25 cellular contexts compared by ENCODE assay signal in the genomic region with DNA sequence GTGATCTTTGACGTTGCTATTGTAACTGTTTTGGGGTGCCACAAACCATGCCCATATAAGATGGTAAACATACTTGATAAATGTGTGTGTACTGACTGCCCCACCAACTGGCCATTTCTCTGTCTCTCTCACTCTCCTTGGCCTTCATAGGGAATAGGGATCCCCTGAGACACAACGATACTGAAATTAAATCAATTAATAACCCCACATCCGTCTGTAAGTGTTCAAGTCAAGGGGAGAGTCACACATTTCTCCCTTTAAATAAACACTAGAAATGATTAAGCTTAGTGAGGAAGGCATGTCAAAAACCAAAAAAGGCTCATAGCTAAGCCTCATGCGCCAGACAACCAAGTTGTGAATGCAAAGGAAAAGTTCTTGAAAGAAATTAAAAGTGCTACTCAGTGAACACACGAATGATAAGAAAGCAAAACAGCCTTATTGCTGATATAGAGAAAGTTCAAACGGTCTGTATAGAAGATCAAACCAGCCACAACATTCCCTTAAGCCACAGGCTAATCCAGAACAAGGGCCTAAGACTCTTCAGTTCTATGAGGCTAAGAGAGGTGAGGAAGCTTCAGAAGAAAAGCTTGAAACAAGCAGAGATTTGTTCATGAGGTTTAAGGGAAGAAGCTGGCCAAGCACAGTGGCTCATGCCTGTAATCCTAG.
DNase-seq lines count a peak whose midpoint lies in the region; ATAC-seq, FAIRE-seq and TF ChIP-seq lines count a peak whose summit lies in the region.
"Had no signal": no experiment of that assay in that cellular context is flagged by ENCODE, and none has a peak within 500 bp of the region (broad histone marks: within the 10 kb centered on the region; RNA-seq: fewer than 3 reads in every experiment).

No MANE protein-coding gene starts in this region.

- no peaks in the 10 kb centered on the region for H3K27me3 ChIP-seq in GM12878 (replicated peaks in 1 of 2; ENCODE audit: control insufficient read depth in 2 of 2, insufficient read depth in 2 of 2, low read length in 1 of 2)
- H3K27me3 ChIP-seq in smooth muscle cell (ENCODE audit: low read depth) = peaks cover 4% of the 10 kb centered on the region
- H3K27me3 ChIP-seq: thyroid gland had no signal

- H3K36me3 ChIP-seq in GM12878 (ENCODE audit: control insufficient read depth in 2 of 2, insufficient read depth in 2 of 2, low read length in 1 of 2) = no peaks in the 10 kb centered on the region
- H3K36me3 ChIP-seq in smooth muscle cell (ENCODE audit: low read depth) = no peaks in the 10 kb centered on the region
- H3K36me3 ChIP-seq: thyroid gland had no signal

- H3K9me3 ChIP-seq in GM12878 (replicated peaks; ENCODE audit: control insufficient read depth, insufficient read depth, low read length) (no peaks in the 10 kb centered on the region), smooth muscle cell (replicated peaks; ENCODE audit: low read depth) (no peaks in the 10 kb centered on the region)
- H3K9me3 ChIP-seq: thyroid gland had no signal

- peaks cover 48% of the 10 kb centered on the region for H3K4me1 Mint-ChIP-seq in activated CD4-positive, alpha-beta memory T cell treated with anti-CD3 and anti-CD28 coated beads for 36 hours (ENCODE audit: low read depth)

- H3F3A ChIP-seq in smooth muscle cell (ENCODE audit: low read depth) = peaks cover 1% of the 10 kb centered on the region

- BruUV-seq in GM12878 (replicated peaks; lab: Mats Ljungman, UMichigan) = no TSS peak

- TF ChIP-seq RAD21 in GM12878 (IDR thresholded peaks at IDR 0.05; ENCODE audit: insufficient read depth, low read depth, low read length) = no peak

- CTCF ChIA-PET in GM12878 (lab: Yijun Ruan, JAX) = interaction anchor here (1.0 to 2.3 kb wide), 15 partner anchors 9 to 248 kb away, joined by 3 to 9 read pairs (median 6); no protein-coding TSS in a partner anchor
- CTCF ChIA-PET in activated CD4-positive, alpha-beta memory T cell treated with anti-CD3 and anti-CD28 coated beads for 36 hours (lab: Charles Lee) = interaction anchor here (0.6 kb wide), 1 partner anchor 353 kb away, joined by 3 read pairs; no protein-coding TSS in a partner anchor

- no peaks in the 10 kb centered on the region for H4K20me1 ChIP-seq in GM12878 (ENCODE audit: control insufficient read depth, insufficient read depth)
- H4K20me1 ChIP-seq in smooth muscle cell (ENCODE audit: low read depth) = no peaks in the 10 kb centered on the region

- H2AFZ ChIP-seq in GM12878 (ENCODE audit: control insufficient read depth, low read depth, low read length) (peak overlapping the region; percentile 65), smooth muscle cell (ENCODE audit: low read depth) (no peak overlapping the region)

- no peaks in the 10 kb centered on the region for H3K79me2 ChIP-seq in GM12878 (ENCODE audit: control insufficient read depth, insufficient read depth, low read length)
- H3K79me2 ChIP-seq in smooth muscle cell (ENCODE audit: low read depth) = no peaks in the 10 kb centered on the region

- H3K4me3 Mint-ChIP-seq in activated CD4-positive, alpha-beta memory T cell treated with anti-CD3 and anti-CD28 coated beads for 36 hours = no peak overlapping the region
- H3K4me3 Mint-ChIP-seq: activated CD8-positive, alpha-beta memory T cell treated with anti-CD3 and anti-CD28 coated beads, Interleukin-2, amount 10 ng/mL, durations not matched to agents 7 days and 5 days; B cell; nephron had no signal

- TF ChIP-seq CTCF in GM12878 (IDR thresholded peaks at IDR 0.05 in 2 of 3, conservative IDR thresholded peaks at IDR 0.05 in 1 of 3; ENCODE audit: control insufficient read depth in 2 of 3, extremely low read depth in 1 of 3, insufficient read depth in 1 of 3, low read depth in 3 of 3, low read length in 3 of 3) = no peak
- no peak for TF ChIP-seq CTCF in smooth muscle cell (IDR thresholded peaks at IDR 0.05; ENCODE audit: borderline replicate concordance, insufficient read depth, poor library complexity, severe bottlenecking)

- WGBS in GM12878 (ENCODE audit: insufficient coverage, insufficient replicate concordance, low lambda C conversion rate, missing lambda C conversion rate) = 66% methylated on average over 6 of the region's 6 CpGs
- 27% methylated on average over 6 of the region's 6 CpGs for WGBS in smooth muscle cell (ENCODE audit: low lambda C conversion rate)

- no peak for FAIRE-seq in GM12878 (lab: Jason Lieb, UNC)
- FAIRE-seq: D721Med, kidney had no signal

- in situ Hi-C loops in GM12878 (cut with MboI) = loop anchor here (25.0 kb wide), 1 partner anchor 1870 kb away; no protein-coding TSS in a partner anchor

- DNase-seq in NCI-H82 (lab: John Stamatoyannopoulos, UW) = peak; percentile 51
- DNase-seq in NCI-H82 treated with DMSO at 0.1 percent for 48 hours (lab: John Stamatoyannopoulos, UW; ENCODE audit: unreplicated experiment) = no peak
- DNase-seq in GM12878 (ENCODE audit: low read depth, low spot score) = no peak
- DNase-seq in smooth muscle cell (lab: John Stamatoyannopoulos, UW; ENCODE audit: unreplicated experiment) = no peak
- DNase-seq in activated CD4-positive, alpha-beta memory T cell treated with anti-CD3 and anti-CD28 coated beads for 36 hours = no peak
- DNase-seq in activated T-cell treated with anti-CD3 and anti-CD28 coated beads, Interleukin-2, amount 50 U/mL, for 48 hours = no peak
- DNase-seq in dermis blood vessel endothelial cell = no peak
- DNase-seq: activated CD4-positive, CD25-positive, alpha-beta regulatory T cell; activated CD8-positive, alpha-beta memory T cell treated with anti-CD3 and anti-CD28 coated beads, Interleukin-2, amount 10 ng/mL, durations not matched to agents 7 days and 5 days; activated gamma-delta T cell; aorta; H7; Karpas-422; kidney; NCI-H2171 treated with DMSO at 0.1 percent for 48 hours; NCI-H69; OCI-M1; SHP77 treated with DMSO at 0.1 percent for 48 hours; stimulated activated naive CD4-positive, alpha-beta T cell; thyroid gland had no signal

- H3K4me3 ChIP-seq in GM12878 = no peak overlapping the region
- H3K4me3 ChIP-seq in smooth muscle cell = no peak overlapping the region
- H3K4me3 ChIP-seq: thyroid gland had no signal

- TF ChIP-seq POLR2A in GM12878 (IDR thresholded peaks at IDR 0.05; ENCODE audit: low read depth, low read length) = no peak

- no peaks in the 10 kb centered on the region for H3K9me3 Mint-ChIP-seq in activated CD4-positive, alpha-beta memory T cell treated with anti-CD3 and anti-CD28 coated beads for 36 hours
- H3K9me3 Mint-ChIP-seq: nephron had no signal

- H3K36me3 Mint-ChIP-seq in activated CD4-positive, alpha-beta memory T cell treated with anti-CD3 and anti-CD28 coated beads for 36 hours = no peaks in the 10 kb centered on the region

- H3K4me1 ChIP-seq in GM12878 (ENCODE audit: control insufficient read depth, insufficient read depth, low read length) (peaks cover 46% of the 10 kb centered on the region), smooth muscle cell (ENCODE audit: low read depth) (peaks cover 8% of the 10 kb centered on the region)

- peak overlapping the region; percentile 47 for H3K27ac ChIP-seq in GM12878 (ENCODE audit: control insufficient read depth, insufficient read depth)
- H3K27ac ChIP-seq in smooth muscle cell (ENCODE audit: low read depth) = peak overlapping the region; percentile 6
- H3K27ac ChIP-seq: 22Rv1, thyroid gland had no signal

- RAD21 ChIA-PET in GM12878 (lab: Charles Lee; ENCODE audit: unreplicated experiment) = interaction anchor here (0.8 to 2.8 kb wide), 16 partner anchors 9 to 104 kb away, joined by 3 to 25 read pairs (median 4); no protein-coding TSS in a partner anchor

- peaks cover 23% of the 10 kb centered on the region for H3K27me3 Mint-ChIP-seq in activated CD4-positive, alpha-beta memory T cell treated with anti-CD3 and anti-CD28 coated beads for 36 hours
- H3K27me3 Mint-ChIP-seq: B cell had no signal

- POLR2A ChIA-PET in GM12878 (lab: Charles Lee) = interaction anchor here (1.0 to 1.6 kb wide), 5 partner anchors 14 to 111 kb away, joined by 3 to 6 read pairs (median 4); a partner anchor contains a TSS
- POLR2A ChIA-PET in activated CD4-positive, alpha-beta memory T cell treated with anti-CD3 and anti-CD28 coated beads for 36 hours (lab: Charles Lee) = no interaction called here

- no peak overlapping the region for H3K27ac Mint-ChIP-seq in activated CD4-positive, alpha-beta memory T cell treated with anti-CD3 and anti-CD28 coated beads for 36 hours
- H3K27ac Mint-ChIP-seq: activated CD8-positive, alpha-beta memory T cell treated with anti-CD3 and anti-CD28 coated beads, Interleukin-2, amount 10 ng/mL, durations not matched to agents 7 days and 5 days had no signal

- H3K9ac ChIP-seq in GM12878 (ENCODE audit: control insufficient read depth, insufficient read depth, low read length) (no peak overlapping the region), smooth muscle cell (ENCODE audit: low read depth) (no peak overlapping the region)

- no peak for TF ChIP-seq EP300 in GM12878 (IDR thresholded peaks at IDR 0.05; ENCODE audit: borderline replicate concordance in 1 of 2, control insufficient read depth in 1 of 2, low read depth in 2 of 2, low read length in 2 of 2)

- 0 out of 2 replicates have a peak overlapping the region, but pooled peaks have one; percentile 18 for H3K4me2 ChIP-seq in GM12878 (ENCODE audit: control insufficient read depth, insufficient read depth)
- peak overlapping the region; percentile 11 for H3K4me2 ChIP-seq in smooth muscle cell

- SMC1A ChIA-PET in GM12878 (lab: Charles Lee; ENCODE audit: uncharacterized antibody, unreplicated experiment) = interaction anchor here (0.7 to 4.5 kb wide), 19 partner anchors 10 to 322 kb away, joined by 3 to 45 read pairs (median 5); no protein-coding TSS in a partner anchor

- ATAC-seq in HG03378 (IDR thresholded peaks at IDR 0.05; ENCODE audit: unreplicated experiment) = peak; percentile 47
- ATAC-seq in GM12878 = peak; percentile 7
- ATAC-seq: activated CD8-positive, alpha-beta memory T cell treated with anti-CD3 and anti-CD28 coated beads, Interleukin-2, amount 10 ng/mL, durations not matched to agents 7 days and 5 days had no signal

- intact Hi-C loops in GM12878 (cut with micrococcal nuclease; ENCODE audit: unreplicated experiment) = no loop called here
- intact Hi-C loops in activated CD4-positive, alpha-beta memory T cell treated with anti-CD3 and anti-CD28 coated beads for 36 hours (cut with micrococcal nuclease) = no loop called here

TF ChIP-seq in GM12878, 131 proteins besides CTCF, POLR2A, EP300 and RAD21 (continues in another document):
- TF ChIP-seq NR2F1 (conservative IDR thresholded peaks at IDR 0.05) (peak; percentile 30; the same call in 1 of the 2 replicates), ATF7 (IDR thresholded peaks at IDR 0.05; ENCODE audit: low read depth) (0 out of 2 replicates have a peak, but pooled peaks have one; percentile 11), IKZF2 (IDR thresholded peaks at IDR 0.05) (peak in 1 of 2 experiments; percentile 30; a peak in 3 of 4 replicates), TBL1XR1 (IDR thresholded peaks at IDR 0.05; ENCODE audit: low read depth, low read length) (no peak), IKZF1 (conservative IDR thresholded peaks at IDR 0.05) (peak; percentile 43; the same call in 1 of the 2 replicates)
- TF ChIP-seq, protein P1, sequence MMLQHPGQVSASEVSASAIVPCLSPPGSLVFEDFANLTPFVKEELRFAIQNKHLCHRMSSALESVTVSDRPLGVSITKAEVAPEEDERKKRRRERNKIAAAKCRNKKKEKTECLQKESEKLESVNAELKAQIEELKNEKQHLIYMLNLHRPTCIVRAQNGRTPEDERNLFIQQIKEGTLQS (IDR thresholded peaks at IDR 0.05; ENCODE audit: borderline replicate concordance, extremely low read depth, low read depth, low read length) = no peak
